ENCODE assay signal across 30 cellular contexts in the genomic region with DNA sequence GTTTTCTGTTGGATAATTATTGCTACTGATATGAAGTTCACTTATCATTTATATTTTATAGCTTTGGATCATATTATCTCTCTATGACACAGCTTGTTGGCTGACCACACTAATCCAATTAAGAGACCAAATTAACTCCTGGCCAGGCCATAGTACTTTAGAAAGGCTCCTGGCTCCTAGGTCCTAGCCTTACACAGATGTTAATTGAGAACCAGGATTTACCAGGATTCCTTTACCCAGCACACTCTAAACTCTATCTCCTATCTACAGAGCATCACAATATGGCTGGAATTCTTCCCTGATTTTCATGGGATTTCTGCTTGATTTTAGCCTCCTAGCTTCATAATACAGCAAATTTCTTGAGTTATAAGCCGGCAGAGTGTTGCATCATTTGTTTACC.
"Had no signal": no experiment of that assay in that cellular context is flagged by ENCODE, and none has a peak within 500 bp of the region (broad histone marks: within the 10 kb centered on the region; RNA-seq: fewer than 3 reads in every experiment).

No MANE protein-coding gene starts in this region.

- H3K27me3 ChIP-seq: adrenal gland, body of pancreas, breast epithelium, Peyer's patch, SJSA1 had no signal

- H3K27ac Mint-ChIP-seq: activated CD4-positive, alpha-beta T cell treated with anti-CD3 and anti-CD28 coated beads, Interleukin-2, amount 10 ng/mL, durations not matched to agents 7 days and 5 days; activated CD8-positive, alpha-beta T cell treated with anti-CD3 and anti-CD28 coated beads, Interleukin-2, amount 10 ng/mL, durations not matched to agents 7 days and 5 days; activated naive CD4-positive, alpha-beta T cell treated with anti-CD3 and anti-CD28 coated beads for 36 hours; activated naive CD4-positive, alpha-beta T cell treated with anti-CD3 and anti-CD28 coated beads, Interleukin-2, amount 50 U/mL, for 72 hours; activated T-cell treated with anti-CD3 and anti-CD28 coated beads, Interleukin-2, amount 50 U/mL, for 24 hours; activated T-helper 2 cell treated with anti-CD3 and anti-CD28 coated beads, Interferon-gamma antibody, Interleukin-2, Interleukin-4, amounts not matched to agents 10 μg/mL and 5 μg/mL and 100 μg/mL, durations not matched to agents 14 hours and 24 hours and 36 hours had no signal

- DNase-seq: activated CD4-positive, alpha-beta T cell treated with anti-CD3 and anti-CD28 coated beads, Interleukin-2, amount 10 ng/mL, durations not matched to agents 7 days and 5 days; activated CD4-positive, alpha-beta T cell treated with anti-CD3 and anti-CD28 coated beads, Interleukin-2, amount 50 U/mL, for 48 hours; activated CD8-positive, alpha-beta T cell treated with anti-CD3 and anti-CD28 coated beads, Interleukin-2, amount 10 ng/mL, durations not matched to agents 7 days and 5 days; activated gamma-delta T cell treated with Interleukin-2 at 50 U/mL for 16 hours; activated naive CD4-positive, alpha-beta T cell treated with anti-CD3 and anti-CD28 coated beads for 36 hours; activated T-cell treated with anti-CD3 and anti-CD28 coated beads, Interleukin-2, amount 50 U/mL, for 24 hours; adrenal gland; body of pancreas; NCI-H1092 treated with DMSO at 0.1 percent for 48 hours; NCI-H1417; NCI-H146; NCI-H187; NCI-H2029 treated with DMSO at 0.1 percent for 48 hours; NCI-H2107; NCI-H2171; NCI-H510A; NCI-H526; NCI-H774; Peyer's patch; RPMI8226; SHP77 treated with DMSO at 0.1 percent for 48 hours; SW 1271; T-helper 1 cell; T-helper 2 cell; T1000; WERI-Rb-1 had no signal

- H3K9me3 Mint-ChIP-seq: activated CD4-positive, alpha-beta T cell treated with anti-CD3 and anti-CD28 coated beads, Interleukin-2, amount 10 ng/mL, durations not matched to agents 7 days and 5 days; activated T-cell treated with anti-CD3 and anti-CD28 coated beads, Interleukin-2, amount 50 U/mL, for 24 hours; activated T-helper 2 cell treated with anti-CD3 and anti-CD28 coated beads, Interferon-gamma antibody, Interleukin-2, Interleukin-4, amounts not matched to agents 10 μg/mL and 5 μg/mL and 100 μg/mL, durations not matched to agents 14 hours and 24 hours and 36 hours had no signal

- H3K27me3 Mint-ChIP-seq: activated CD4-positive, alpha-beta T cell treated with anti-CD3 and anti-CD28 coated beads, Interleukin-2, amount 10 ng/mL, durations not matched to agents 7 days and 5 days; activated T-cell treated with anti-CD3 and anti-CD28 coated beads, Interleukin-2, amount 50 U/mL, for 24 hours had no signal

- H3K4me3 Mint-ChIP-seq: activated CD4-positive, alpha-beta T cell treated with anti-CD3 and anti-CD28 coated beads, Interleukin-2, amount 10 ng/mL, durations not matched to agents 7 days and 5 days; activated CD8-positive, alpha-beta T cell treated with anti-CD3 and anti-CD28 coated beads, Interleukin-2, amount 10 ng/mL, durations not matched to agents 7 days and 5 days; activated naive CD4-positive, alpha-beta T cell treated with anti-CD3 and anti-CD28 coated beads for 36 hours; activated T-cell treated with anti-CD3 and anti-CD28 coated beads, Interleukin-2, amount 50 U/mL, for 24 hours had no signal

- H3K4me1 Mint-ChIP-seq: activated CD4-positive, alpha-beta T cell treated with anti-CD3 and anti-CD28 coated beads, Interleukin-2, amount 10 ng/mL, durations not matched to agents 7 days and 5 days had no signal

- ATAC-seq: activated CD8-positive, alpha-beta T cell treated with anti-CD3 and anti-CD28 coated beads, Interleukin-2, amount 10 ng/mL, durations not matched to agents 7 days and 5 days; activated naive CD4-positive, alpha-beta T cell treated with anti-CD3 and anti-CD28 coated beads, Interleukin-2, amount 50 U/mL, for 72 hours; body of pancreas had no signal

- H3K4me3 ChIP-seq: adrenal gland, body of pancreas, breast epithelium, Peyer's patch, SJSA1 had no signal

- H3K36me3 ChIP-seq: adrenal gland, breast epithelium, Peyer's patch, SJSA1, WERI-Rb-1 had no signal
